In the genomic region with DNA sequence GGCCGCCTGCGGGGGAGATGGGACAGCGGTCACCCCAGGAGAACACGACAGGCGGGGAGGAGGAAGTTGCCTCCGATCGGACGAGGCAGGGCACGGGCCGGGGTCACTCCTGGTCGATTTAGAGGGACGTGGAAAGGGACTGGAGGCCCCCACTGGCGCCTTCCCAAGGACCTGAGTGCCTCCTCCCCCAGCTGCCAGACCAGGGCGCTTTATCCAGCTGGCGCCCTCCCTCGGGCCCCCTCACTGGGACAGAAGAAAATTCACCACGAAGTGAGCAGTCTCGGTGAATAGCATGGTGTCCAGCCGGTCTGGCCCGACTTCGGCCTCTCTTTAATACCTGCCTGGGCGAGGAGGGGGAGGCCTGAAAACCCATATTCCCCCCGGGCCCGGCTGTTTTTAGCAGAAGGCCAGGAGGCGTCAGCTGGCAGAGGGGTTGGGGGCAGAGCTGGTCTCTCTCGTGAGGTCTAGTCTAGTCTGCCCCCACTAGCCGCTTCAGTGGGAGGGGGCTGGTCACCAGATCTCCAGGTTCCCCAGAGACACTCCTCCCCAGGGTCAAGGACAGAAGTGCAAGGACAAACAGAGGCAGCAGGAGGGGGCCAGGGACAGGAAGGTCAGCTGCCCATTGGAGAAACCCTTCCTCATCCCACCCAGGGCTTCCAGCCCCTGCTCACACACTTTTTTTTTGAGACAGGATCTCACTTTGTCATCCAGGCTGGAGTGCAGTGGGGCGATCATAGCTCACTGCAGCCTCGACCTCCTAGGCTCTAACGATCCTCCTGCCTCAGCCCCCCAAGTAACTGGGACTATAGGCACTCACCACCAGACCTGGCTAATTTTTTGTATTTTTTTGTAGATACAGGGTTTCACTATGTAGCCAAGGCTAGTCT, we compare ENCODE assay signal across 1 cellular context.
TF ChIP-seq lines count a peak whose summit lies in the region.

No MANE protein-coding gene starts in this region.

TF ChIP-seq in HepG2, 621 proteins besides CTCF, POLR2A, EP300 and RAD21 (continued from another document and continues in another):
- TF ChIP-seq, protein P1, sequence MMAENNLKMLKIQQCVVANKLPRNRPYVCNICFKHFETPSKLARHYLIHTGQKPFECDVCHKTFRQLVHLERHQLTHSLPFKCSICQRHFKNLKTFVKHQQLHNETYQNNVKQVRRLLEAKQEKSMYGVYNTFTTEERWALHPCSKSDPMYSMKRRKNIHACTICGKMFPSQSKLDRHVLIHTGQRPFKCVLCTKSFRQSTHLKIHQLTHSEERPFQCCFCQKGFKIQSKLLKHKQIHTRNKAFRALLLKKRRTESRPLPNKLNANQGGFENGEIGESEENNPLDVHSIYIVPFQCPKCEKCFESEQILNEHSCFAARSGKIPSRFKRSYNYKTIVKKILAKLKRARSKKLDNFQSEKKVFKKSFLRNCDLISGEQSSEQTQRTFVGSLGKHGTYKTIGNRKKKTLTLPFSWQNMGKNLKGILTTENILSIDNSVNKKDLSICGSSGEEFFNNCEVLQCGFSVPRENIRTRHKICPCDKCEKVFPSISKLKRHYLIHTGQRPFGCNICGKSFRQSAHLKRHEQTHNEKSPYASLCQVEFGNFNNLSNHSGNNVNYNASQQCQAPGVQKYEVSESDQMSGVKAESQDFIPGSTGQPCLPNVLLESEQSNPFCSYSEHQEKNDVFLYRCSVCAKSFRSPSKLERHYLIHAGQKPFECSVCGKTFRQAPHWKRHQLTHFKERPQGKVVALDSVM (CRISPR knock-in tag; IDR thresholded peaks at IDR 0.05): peak; percentile 79
- TF ChIP-seq, protein P2, sequence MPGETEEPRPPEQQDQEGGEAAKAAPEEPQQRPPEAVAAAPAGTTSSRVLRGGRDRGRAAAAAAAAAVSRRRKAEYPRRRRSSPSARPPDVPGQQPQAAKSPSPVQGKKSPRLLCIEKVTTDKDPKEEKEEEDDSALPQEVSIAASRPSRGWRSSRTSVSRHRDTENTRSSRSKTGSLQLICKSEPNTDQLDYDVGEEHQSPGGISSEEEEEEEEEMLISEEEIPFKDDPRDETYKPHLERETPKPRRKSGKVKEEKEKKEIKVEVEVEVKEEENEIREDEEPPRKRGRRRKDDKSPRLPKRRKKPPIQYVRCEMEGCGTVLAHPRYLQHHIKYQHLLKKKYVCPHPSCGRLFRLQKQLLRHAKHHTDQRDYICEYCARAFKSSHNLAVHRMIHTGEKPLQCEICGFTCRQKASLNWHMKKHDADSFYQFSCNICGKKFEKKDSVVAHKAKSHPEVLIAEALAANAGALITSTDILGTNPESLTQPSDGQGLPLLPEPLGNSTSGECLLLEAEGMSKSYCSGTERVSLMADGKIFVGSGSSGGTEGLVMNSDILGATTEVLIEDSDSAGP (CRISPR knock-in tag; IDR thresholded peaks at IDR 0.05; ENCODE audit: borderline replicate concordance): peak; percentile 58; the same call in 1 of the 2 replicates
- TF ChIP-seq MTF2 (CRISPR knock-in tag; IDR thresholded peaks at IDR 0.05; ENCODE audit: borderline replicate concordance) (no peak), PAWR (CRISPR knock-in tag; IDR thresholded peaks at IDR 0.05; ENCODE audit: borderline replicate concordance) (no peak), PITX1 (CRISPR knock-in tag; IDR thresholded peaks at IDR 0.05) (no peak; the same call in 1 of the 2 replicates), NFE2 (CRISPR knock-in tag; IDR thresholded peaks at IDR 0.05) (no peak), SNRNP70 (IDR thresholded peaks at IDR 0.05; ENCODE audit: low read depth, low read length) (no peak), CHD2 (IDR thresholded peaks at IDR 0.05; ENCODE audit: low read depth, low read length) (no peak), FOXC1 (CRISPR knock-in tag; IDR thresholded peaks at IDR 0.05; ENCODE audit: borderline replicate concordance) (0 out of 2 replicates have a peak, but pooled peaks have one; percentile 29), ZNF10 (CRISPR knock-in tag; IDR thresholded peaks at IDR 0.05; ENCODE audit: borderline replicate concordance, low read depth) (no peak), ZNF207 (IDR thresholded peaks at IDR 0.05; ENCODE audit: borderline replicate concordance) (no peak), ZSCAN20 (CRISPR knock-in tag; IDR thresholded peaks at IDR 0.05; ENCODE audit: borderline replicate concordance) (no peak), DR1 (CRISPR knock-in tag; IDR thresholded peaks at IDR 0.05) (no peak), ZNF446 (CRISPR knock-in tag; IDR thresholded peaks at IDR 0.05) (no peak; the same call in 1 of the 2 replicates), GABPA (IDR thresholded peaks at IDR 0.05; ENCODE audit: low read depth, low read length) (no peak), GABPA (CRISPR knock-in tag; IDR thresholded peaks at IDR 0.05; ENCODE audit: low read depth) (no peak), ZEB1 (IDR thresholded peaks at IDR 0.05; ENCODE audit: insufficient replicate concordance, low read depth) (no peak), STAG1 (CRISPR knock-in tag; IDR thresholded peaks at IDR 0.05) (no peak; the same call in 1 of the 2 replicates), RFX1 (IDR thresholded peaks at IDR 0.05) (no peak), ATF7-NPFF (CRISPR knock-in tag; IDR thresholded peaks at IDR 0.05; ENCODE audit: low read depth) (no peak; the same call in none of the 2 replicates), REXO4 (CRISPR knock-in tag; IDR thresholded peaks at IDR 0.05; ENCODE audit: borderline replicate concordance) (no peak), ZNF552 (CRISPR knock-in tag; IDR thresholded peaks at IDR 0.05; ENCODE audit: borderline replicate concordance) (no peak), GATAD1 (CRISPR knock-in tag; IDR thresholded peaks at IDR 0.05) (no peak), ZNF180 (CRISPR knock-in tag; IDR thresholded peaks at IDR 0.05; ENCODE audit: borderline replicate concordance, low read depth) (no peak), HDAC1 (CRISPR knock-in tag; IDR thresholded peaks at IDR 0.05) (0 out of 2 replicates have a peak, but pooled peaks have one; percentile 18)
- TF ChIP-seq, protein P3, sequence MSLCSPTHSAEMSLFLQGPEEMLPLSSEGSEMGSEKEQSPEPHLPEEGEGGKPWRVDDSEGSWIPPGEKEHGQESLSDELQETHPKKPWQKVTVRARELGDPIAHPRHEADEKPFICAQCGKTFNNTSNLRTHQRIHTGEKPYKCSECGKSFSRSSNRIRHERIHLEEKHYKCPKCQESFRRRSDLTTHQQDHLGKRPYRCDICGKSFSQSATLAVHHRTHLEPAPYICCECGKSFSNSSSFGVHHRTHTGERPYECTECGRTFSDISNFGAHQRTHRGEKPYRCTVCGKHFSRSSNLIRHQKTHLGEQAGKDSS (CRISPR knock-in tag; IDR thresholded peaks at IDR 0.05; ENCODE audit: borderline replicate concordance, low read depth): no peak
- TF ChIP-seq, protein P4, sequence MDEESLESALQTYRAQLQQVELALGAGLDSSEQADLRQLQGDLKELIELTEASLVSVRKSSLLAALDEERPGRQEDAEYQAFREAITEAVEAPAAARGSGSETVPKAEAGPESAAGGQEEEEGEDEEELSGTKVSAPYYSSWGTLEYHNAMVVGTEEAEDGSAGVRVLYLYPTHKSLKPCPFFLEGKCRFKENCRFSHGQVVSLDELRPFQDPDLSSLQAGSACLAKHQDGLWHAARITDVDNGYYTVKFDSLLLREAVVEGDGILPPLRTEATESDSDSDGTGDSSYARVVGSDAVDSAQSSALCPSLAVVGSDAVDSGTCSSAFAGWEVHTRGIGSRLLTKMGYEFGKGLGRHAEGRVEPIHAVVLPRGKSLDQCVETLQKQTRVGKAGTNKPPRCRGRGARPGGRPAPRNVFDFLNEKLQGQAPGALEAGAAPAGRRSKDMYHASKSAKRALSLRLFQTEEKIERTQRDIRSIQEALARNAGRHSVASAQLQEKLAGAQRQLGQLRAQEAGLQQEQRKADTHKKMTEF (CRISPR knock-in tag; IDR thresholded peaks at IDR 0.05): no peak
- TF ChIP-seq, protein P5, sequence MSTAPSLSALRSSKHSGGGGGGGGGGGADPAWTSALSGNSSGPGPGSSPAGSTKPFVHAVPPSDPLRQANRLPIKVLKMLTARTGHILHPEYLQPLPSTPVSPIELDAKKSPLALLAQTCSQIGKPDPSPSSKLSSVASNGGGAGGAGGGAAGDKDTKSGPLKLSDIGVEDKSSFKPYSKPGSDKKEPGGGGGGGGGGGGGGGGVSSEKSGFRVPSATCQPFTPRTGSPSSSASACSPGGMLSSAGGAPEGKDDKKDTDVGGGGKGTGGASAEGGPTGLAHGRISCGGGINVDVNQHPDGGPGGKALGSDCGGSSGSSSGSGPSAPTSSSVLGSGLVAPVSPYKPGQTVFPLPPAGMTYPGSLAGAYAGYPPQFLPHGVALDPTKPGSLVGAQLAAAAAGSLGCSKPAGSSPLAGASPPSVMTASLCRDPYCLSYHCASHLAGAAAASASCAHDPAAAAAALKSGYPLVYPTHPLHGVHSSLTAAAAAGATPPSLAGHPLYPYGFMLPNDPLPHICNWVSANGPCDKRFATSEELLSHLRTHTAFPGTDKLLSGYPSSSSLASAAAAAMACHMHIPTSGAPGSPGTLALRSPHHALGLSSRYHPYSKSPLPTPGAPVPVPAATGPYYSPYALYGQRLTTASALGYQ (CRISPR knock-in tag; IDR thresholded peaks at IDR 0.05): peak; percentile 49; the same call in 1 of the 2 replicates
- TF ChIP-seq, protein P6, sequence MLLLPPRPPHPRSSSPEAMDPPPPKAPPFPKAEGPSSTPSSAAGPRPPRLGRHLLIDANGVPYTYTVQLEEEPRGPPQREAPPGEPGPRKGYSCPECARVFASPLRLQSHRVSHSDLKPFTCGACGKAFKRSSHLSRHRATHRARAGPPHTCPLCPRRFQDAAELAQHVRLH (CRISPR knock-in tag; IDR thresholded peaks at IDR 0.05; ENCODE audit: borderline replicate concordance, low read depth): no peak
- TF ChIP-seq, protein P7, sequence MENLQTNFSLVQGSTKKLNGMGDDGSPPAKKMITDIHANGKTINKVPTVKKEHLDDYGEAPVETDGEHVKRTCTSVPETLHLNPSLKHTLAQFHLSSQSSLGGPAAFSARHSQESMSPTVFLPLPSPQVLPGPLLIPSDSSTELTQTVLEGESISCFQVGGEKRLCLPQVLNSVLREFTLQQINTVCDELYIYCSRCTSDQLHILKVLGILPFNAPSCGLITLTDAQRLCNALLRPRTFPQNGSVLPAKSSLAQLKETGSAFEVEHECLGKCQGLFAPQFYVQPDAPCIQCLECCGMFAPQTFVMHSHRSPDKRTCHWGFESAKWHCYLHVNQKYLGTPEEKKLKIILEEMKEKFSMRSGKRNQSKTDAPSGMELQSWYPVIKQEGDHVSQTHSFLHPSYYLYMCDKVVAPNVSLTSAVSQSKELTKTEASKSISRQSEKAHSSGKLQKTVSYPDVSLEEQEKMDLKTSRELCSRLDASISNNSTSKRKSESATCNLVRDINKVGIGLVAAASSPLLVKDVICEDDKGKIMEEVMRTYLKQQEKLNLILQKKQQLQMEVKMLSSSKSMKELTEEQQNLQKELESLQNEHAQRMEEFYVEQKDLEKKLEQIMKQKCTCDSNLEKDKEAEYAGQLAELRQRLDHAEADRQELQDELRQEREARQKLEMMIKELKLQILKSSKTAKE (CRISPR knock-in tag; IDR thresholded peaks at IDR 0.05; ENCODE audit: borderline replicate concordance): no peak
- TF ChIP-seq, protein P8, sequence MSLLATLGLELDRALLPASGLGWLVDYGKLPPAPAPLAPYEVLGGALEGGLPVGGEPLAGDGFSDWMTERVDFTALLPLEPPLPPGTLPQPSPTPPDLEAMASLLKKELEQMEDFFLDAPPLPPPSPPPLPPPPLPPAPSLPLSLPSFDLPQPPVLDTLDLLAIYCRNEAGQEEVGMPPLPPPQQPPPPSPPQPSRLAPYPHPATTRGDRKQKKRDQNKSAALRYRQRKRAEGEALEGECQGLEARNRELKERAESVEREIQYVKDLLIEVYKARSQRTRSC (CRISPR knock-in tag; IDR thresholded peaks at IDR 0.05; ENCODE audit: low read depth): no peak
- TF ChIP-seq, protein P9, sequence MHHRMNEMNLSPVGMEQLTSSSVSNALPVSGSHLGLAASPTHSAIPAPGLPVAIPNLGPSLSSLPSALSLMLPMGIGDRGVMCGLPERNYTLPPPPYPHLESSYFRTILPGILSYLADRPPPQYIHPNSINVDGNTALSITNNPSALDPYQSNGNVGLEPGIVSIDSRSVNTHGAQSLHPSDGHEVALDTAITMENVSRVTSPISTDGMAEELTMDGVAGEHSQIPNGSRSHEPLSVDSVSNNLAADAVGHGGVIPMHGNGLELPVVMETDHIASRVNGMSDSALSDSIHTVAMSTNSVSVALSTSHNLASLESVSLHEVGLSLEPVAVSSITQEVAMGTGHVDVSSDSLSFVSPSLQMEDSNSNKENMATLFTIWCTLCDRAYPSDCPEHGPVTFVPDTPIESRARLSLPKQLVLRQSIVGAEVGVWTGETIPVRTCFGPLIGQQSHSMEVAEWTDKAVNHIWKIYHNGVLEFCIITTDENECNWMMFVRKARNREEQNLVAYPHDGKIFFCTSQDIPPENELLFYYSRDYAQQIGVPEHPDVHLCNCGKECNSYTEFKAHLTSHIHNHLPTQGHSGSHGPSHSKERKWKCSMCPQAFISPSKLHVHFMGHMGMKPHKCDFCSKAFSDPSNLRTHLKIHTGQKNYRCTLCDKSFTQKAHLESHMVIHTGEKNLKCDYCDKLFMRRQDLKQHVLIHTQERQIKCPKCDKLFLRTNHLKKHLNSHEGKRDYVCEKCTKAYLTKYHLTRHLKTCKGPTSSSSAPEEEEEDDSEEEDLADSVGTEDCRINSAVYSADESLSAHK (CRISPR knock-in tag; IDR thresholded peaks at IDR 0.05; ENCODE audit: borderline replicate concordance): no peak
- TF ChIP-seq, protein P10, sequence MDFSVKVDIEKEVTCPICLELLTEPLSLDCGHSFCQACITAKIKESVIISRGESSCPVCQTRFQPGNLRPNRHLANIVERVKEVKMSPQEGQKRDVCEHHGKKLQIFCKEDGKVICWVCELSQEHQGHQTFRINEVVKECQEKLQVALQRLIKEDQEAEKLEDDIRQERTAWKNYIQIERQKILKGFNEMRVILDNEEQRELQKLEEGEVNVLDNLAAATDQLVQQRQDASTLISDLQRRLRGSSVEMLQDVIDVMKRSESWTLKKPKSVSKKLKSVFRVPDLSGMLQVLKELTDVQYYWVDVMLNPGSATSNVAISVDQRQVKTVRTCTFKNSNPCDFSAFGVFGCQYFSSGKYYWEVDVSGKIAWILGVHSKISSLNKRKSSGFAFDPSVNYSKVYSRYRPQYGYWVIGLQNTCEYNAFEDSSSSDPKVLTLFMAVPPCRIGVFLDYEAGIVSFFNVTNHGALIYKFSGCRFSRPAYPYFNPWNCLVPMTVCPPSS (IDR thresholded peaks at IDR 0.05): no peak
- TF ChIP-seq, protein P11, sequence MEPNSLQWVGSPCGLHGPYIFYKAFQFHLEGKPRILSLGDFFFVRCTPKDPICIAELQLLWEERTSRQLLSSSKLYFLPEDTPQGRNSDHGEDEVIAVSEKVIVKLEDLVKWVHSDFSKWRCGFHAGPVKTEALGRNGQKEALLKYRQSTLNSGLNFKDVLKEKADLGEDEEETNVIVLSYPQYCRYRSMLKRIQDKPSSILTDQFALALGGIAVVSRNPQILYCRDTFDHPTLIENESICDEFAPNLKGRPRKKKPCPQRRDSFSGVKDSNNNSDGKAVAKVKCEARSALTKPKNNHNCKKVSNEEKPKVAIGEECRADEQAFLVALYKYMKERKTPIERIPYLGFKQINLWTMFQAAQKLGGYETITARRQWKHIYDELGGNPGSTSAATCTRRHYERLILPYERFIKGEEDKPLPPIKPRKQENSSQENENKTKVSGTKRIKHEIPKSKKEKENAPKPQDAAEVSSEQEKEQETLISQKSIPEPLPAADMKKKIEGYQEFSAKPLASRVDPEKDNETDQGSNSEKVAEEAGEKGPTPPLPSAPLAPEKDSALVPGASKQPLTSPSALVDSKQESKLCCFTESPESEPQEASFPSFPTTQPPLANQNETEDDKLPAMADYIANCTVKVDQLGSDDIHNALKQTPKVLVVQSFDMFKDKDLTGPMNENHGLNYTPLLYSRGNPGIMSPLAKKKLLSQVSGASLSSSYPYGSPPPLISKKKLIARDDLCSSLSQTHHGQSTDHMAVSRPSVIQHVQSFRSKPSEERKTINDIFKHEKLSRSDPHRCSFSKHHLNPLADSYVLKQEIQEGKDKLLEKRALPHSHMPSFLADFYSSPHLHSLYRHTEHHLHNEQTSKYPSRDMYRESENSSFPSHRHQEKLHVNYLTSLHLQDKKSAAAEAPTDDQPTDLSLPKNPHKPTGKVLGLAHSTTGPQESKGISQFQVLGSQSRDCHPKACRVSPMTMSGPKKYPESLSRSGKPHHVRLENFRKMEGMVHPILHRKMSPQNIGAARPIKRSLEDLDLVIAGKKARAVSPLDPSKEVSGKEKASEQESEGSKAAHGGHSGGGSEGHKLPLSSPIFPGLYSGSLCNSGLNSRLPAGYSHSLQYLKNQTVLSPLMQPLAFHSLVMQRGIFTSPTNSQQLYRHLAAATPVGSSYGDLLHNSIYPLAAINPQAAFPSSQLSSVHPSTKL (CRISPR knock-in tag; IDR thresholded peaks at IDR 0.05): no peak
